Comparison of ENCODE assay signal across 22 cellular contexts in the genomic region with DNA sequence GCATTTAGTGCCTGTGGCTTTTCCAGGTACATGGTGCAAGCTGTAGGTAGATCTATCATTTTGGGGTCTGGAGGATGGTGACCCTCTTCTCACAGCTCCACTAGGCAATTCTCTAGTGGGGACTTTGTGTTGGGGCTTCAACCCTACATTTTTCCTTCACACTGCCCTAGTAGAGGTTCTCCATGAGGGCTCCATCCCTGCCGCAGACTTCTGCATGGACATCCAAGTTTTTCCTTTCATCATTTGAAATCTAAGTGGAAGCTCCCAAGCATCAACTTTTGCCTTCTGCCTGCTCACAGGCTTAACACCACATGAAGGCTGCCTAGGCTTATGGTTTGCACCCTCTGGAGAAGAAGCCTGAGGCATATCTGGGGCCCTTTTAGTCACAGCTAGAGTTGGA.
"Had no signal": no experiment of that assay in that cellular context is flagged by ENCODE, and none has a peak within 500 bp of the region (broad histone marks: within the 10 kb centered on the region; RNA-seq: fewer than 3 reads in every experiment).

No MANE protein-coding gene starts in this region.

- H3K27ac Mint-ChIP-seq: T-cell had no signal

- H3K9me3 ChIP-seq: SK-N-SH had no signal

- H3K27me3 ChIP-seq: MG63 had no signal

- H3K36me3 ChIP-seq: MG63 had no signal

- H3K36me3 Mint-ChIP-seq: T-cell had no signal

- H3K4me2 ChIP-seq: SK-N-SH had no signal

- H3K4me3 ChIP-seq: MG63 had no signal

- DNase-seq: IMR-90, Karpas-422, KG1, MG63, NCI-H1092, NCI-H1105 treated with DMSO at 0.1 percent for 48 hours, NCI-H1417 treated with DMSO at 0.1 percent for 48 hours, NCI-H146, NCI-H1694 treated with DMSO at 0.1 percent for 48 hours, NCI-H1930, NCI-H2081, NCI-H2107, NCI-H2227 treated with DMSO at 0.1 percent for 48 hours, NCI-H524, NCI-H526 treated with DMSO at 0.1 percent for 48 hours, NCI-H748 treated with DMSO at 0.1 percent for 48 hours, PC-3, SHP77, SK-N-SH, SW 1271, T-cell had no signal

- H3K4me1 Mint-ChIP-seq: T-cell had no signal

- H3K27ac ChIP-seq: RWPE1 had no signal

- H3K9ac ChIP-seq: SK-N-SH had no signal

- H3K4me3 Mint-ChIP-seq: T-cell had no signal

- H3K27me3 Mint-ChIP-seq: T-cell had no signal
